In genomic region chr14:68795602-68796417, GRCh38 we compare ENCODE assay signal across 8 cellular contexts. TPM values are rescaled to one million over a fixed set of nuclear protein-coding genes. Genes with fewer than 3 reads are reported as not detected.
DNase-seq lines count a peak whose midpoint lies in the region; ATAC-seq and TF ChIP-seq lines count a peak whose summit lies in the region.

No MANE protein-coding gene starts in this region.

- under 1% methylated on average over 69 of the region's 69 CpGs for WGBS in thymus

- peak overlapping the region; percentile 85 for H2AFZ ChIP-seq in neuron (ENCODE audit: low read depth, low read length)

- H3K4me3 ChIP-seq in foreskin fibroblast (ENCODE audit: low read depth in 1 of 2, low read length in 2 of 2) (peak overlapping the region; percentile 80 to 98), neuron (ENCODE audit: low read length) (peak overlapping the region; percentile 99), thymus (ENCODE audit: low read length) (peak overlapping the region; percentile 95)

- H3K9me3 ChIP-seq in neuron (ENCODE audit: low read length) (peaks cover 2% of the 10 kb centered on the region), thymus (ENCODE audit: control insufficient read depth) (no peaks in the 10 kb centered on the region)

- H3K27ac ChIP-seq in thymus (ENCODE audit: low read depth): peak overlapping the region; percentile 100

- H3K36me3 ChIP-seq in neuron (ENCODE audit: insufficient read depth, low read length) (peaks cover 7% of the 10 kb centered on the region), thymus (ENCODE audit: control insufficient read depth, insufficient read depth) (peaks cover 1% of the 10 kb centered on the region)

- peak; percentile 52 for ATAC-seq in GM18868 (IDR thresholded peaks at IDR 0.05; ENCODE audit: unreplicated experiment)
- ATAC-seq in HG03103 (IDR thresholded peaks at IDR 0.05; ENCODE audit: low read depth, unreplicated experiment): peak; percentile 41

- DNase-seq in Ammon's horn (ENCODE audit: low spot score) (peak; percentile 64), OCI-M1 (lab: John Stamatoyannopoulos, UW) (peak; percentile 78), foreskin fibroblast (peak in 1 of 2 donors; percentile 86)
- peak; percentile 93 for DNase-seq in activated effector memory CD4-positive, alpha-beta T cell treated with anti-CD3 and anti-CD28 coated beads, Interleukin-2, amount 50 U/mL, for 16 hours

- no peaks in the 10 kb centered on the region for H3K27me3 ChIP-seq in neuron (ENCODE audit: insufficient read depth, low read length)
- no peaks in the 10 kb centered on the region for H3K27me3 ChIP-seq in thymus (ENCODE audit: control insufficient read depth, insufficient read depth)

- H3K4me1 ChIP-seq in neuron (ENCODE audit: insufficient read depth, low read length) (peaks cover 19% of the 10 kb centered on the region), thymus (ENCODE audit: control insufficient read depth, insufficient read depth, low read length) (peaks cover 10% of the 10 kb centered on the region)

- peak; percentile 53 for TF ChIP-seq CTCF in foreskin fibroblast (IDR thresholded peaks at IDR 0.05; ENCODE audit: low read depth, low read length)

RNA-seq across cellular contexts. Expression of gene ZFP36L1, which starts 2.9 kb away (rescaled TPM):
- 109 TPM for polyA plus RNA-seq in thymus
